In genomic region chr7:92709912-92710311, GRCh38 we compare ENCODE assay signal across 11 cellular contexts.
DNase-seq lines count a peak whose midpoint lies in the region; ATAC-seq and TF ChIP-seq lines count a peak whose summit lies in the region.
"Had no signal": no experiment of that assay in that cellular context is flagged by ENCODE, and none has a peak within 500 bp of the region (broad histone marks: within the 10 kb centered on the region; RNA-seq: fewer than 3 reads in every experiment).

No MANE protein-coding gene starts in this region.

- H3K4me3 Mint-ChIP-seq in activated naive CD8-positive, alpha-beta T cell treated with anti-CD3 and anti-CD28 coated beads, Interleukin-2, amount 50 U/mL, for 24 hours, result no peak overlapping the region
- H3K4me3 Mint-ChIP-seq in activated naive CD8-positive, alpha-beta T cell treated with anti-CD3 and anti-CD28 coated beads for 36 hours, result no peak overlapping the region
- no peak overlapping the region for H3K4me3 Mint-ChIP-seq in HFFc6
- H3K4me3 Mint-ChIP-seq in mesothelial cell of epicardium, result no peak overlapping the region

- H3K36me3 Mint-ChIP-seq in activated naive CD8-positive, alpha-beta T cell treated with anti-CD3 and anti-CD28 coated beads, Interleukin-2, amount 50 U/mL, for 24 hours (ENCODE audit: low read depth), result peaks cover 54% of the 10 kb centered on the region
- peaks cover 41% of the 10 kb centered on the region for H3K36me3 Mint-ChIP-seq in activated naive CD8-positive, alpha-beta T cell treated with anti-CD3 and anti-CD28 coated beads for 36 hours
- H3K36me3 Mint-ChIP-seq in HFFc6 (ENCODE audit: low read depth) (peaks cover 38% of the 10 kb centered on the region), mesothelial cell of epicardium (peaks cover 22% of the 10 kb centered on the region)

- peaks cover 6% of the 10 kb centered on the region for H3K9me3 Mint-ChIP-seq in activated naive CD8-positive, alpha-beta T cell treated with anti-CD3 and anti-CD28 coated beads, Interleukin-2, amount 50 U/mL, for 24 hours
- H3K9me3 Mint-ChIP-seq in activated naive CD8-positive, alpha-beta T cell treated with anti-CD3 and anti-CD28 coated beads for 36 hours, result peaks cover 4% of the 10 kb centered on the region
- H3K9me3 Mint-ChIP-seq in HFFc6 (peaks cover 8% of the 10 kb centered on the region), mesothelial cell of epicardium (peaks cover 8% of the 10 kb centered on the region)
- H3K9me3 Mint-ChIP-seq: CD8-positive, alpha-beta memory T cell had no signal

- peak overlapping the region; percentile 65 for H3K27ac Mint-ChIP-seq in activated naive CD8-positive, alpha-beta T cell treated with anti-CD3 and anti-CD28 coated beads, Interleukin-2, amount 50 U/mL, for 24 hours
- no peak overlapping the region for H3K27ac Mint-ChIP-seq in activated naive CD8-positive, alpha-beta T cell treated with anti-CD3 and anti-CD28 coated beads for 36 hours
- 0 out of 2 replicates have a peak overlapping the region, but pooled peaks have one; percentile 33 for H3K27ac Mint-ChIP-seq in HFFc6
- H3K27ac Mint-ChIP-seq in mesothelial cell of epicardium, result peak overlapping the region; percentile 80

- DNase-seq in DMS 273 (lab: John Stamatoyannopoulos, UW; ENCODE audit: unreplicated experiment) (peak; percentile 24), DMS 273 treated with DMSO at 0.1 percent for 48 hours (lab: John Stamatoyannopoulos, UW) (no peak), HFFc6 (no peak), mesothelial cell of epicardium (ENCODE audit: low spot score in 2 of 2, unreplicated experiment in 2 of 2) (no peak), mesenteric fat pad (ENCODE audit: low spot score) (no peak), midbrain (lab: John Stamatoyannopoulos, UW) (no peak)
- DNase-seq in activated naive CD8-positive, alpha-beta T cell treated with anti-CD3 and anti-CD28 coated beads, Interleukin-2, amount 50 U/mL, for 24 hours, result no peak
- DNase-seq in activated naive CD8-positive, alpha-beta T cell treated with anti-CD3 and anti-CD28 coated beads for 36 hours, result no peak
- DNase-seq: Caco-2; CD8-positive, alpha-beta memory T cell had no signal

- ATAC-seq in activated naive CD8-positive, alpha-beta T cell treated with anti-CD3 and anti-CD28 coated beads, Interleukin-2, amount 50 U/mL, for 24 hours, result no peak
- ATAC-seq: HCT116 had no signal

- peaks cover 60% of the 10 kb centered on the region for H3K4me1 Mint-ChIP-seq in activated naive CD8-positive, alpha-beta T cell treated with anti-CD3 and anti-CD28 coated beads, Interleukin-2, amount 50 U/mL, for 24 hours
- H3K4me1 Mint-ChIP-seq in activated naive CD8-positive, alpha-beta T cell treated with anti-CD3 and anti-CD28 coated beads for 36 hours, result peaks cover 47% of the 10 kb centered on the region
- H3K4me1 Mint-ChIP-seq in HFFc6 (ENCODE audit: low read depth), result peaks cover 59% of the 10 kb centered on the region
- H3K4me1 Mint-ChIP-seq in mesothelial cell of epicardium, result peaks cover 17% of the 10 kb centered on the region

- H3K27me3 Mint-ChIP-seq in activated naive CD8-positive, alpha-beta T cell treated with anti-CD3 and anti-CD28 coated beads, Interleukin-2, amount 50 U/mL, for 24 hours, result no peaks in the 10 kb centered on the region
- H3K27me3 Mint-ChIP-seq in activated naive CD8-positive, alpha-beta T cell treated with anti-CD3 and anti-CD28 coated beads for 36 hours, result no peaks in the 10 kb centered on the region
- H3K27me3 Mint-ChIP-seq in HFFc6 (ENCODE audit: insufficient read depth) (no peaks in the 10 kb centered on the region), mesothelial cell of epicardium (ENCODE audit: low read depth) (no peaks in the 10 kb centered on the region)

- no peak for TF ChIP-seq CTCF in HFFc6 (IDR thresholded peaks at IDR 0.05)
- TF ChIP-seq CTCF in mesothelial cell of epicardium (IDR thresholded peaks at IDR 0.05; ENCODE audit: unreplicated experiment), result no peak
